ENCODE assay signal across 8 cellular contexts in the genomic region with DNA sequence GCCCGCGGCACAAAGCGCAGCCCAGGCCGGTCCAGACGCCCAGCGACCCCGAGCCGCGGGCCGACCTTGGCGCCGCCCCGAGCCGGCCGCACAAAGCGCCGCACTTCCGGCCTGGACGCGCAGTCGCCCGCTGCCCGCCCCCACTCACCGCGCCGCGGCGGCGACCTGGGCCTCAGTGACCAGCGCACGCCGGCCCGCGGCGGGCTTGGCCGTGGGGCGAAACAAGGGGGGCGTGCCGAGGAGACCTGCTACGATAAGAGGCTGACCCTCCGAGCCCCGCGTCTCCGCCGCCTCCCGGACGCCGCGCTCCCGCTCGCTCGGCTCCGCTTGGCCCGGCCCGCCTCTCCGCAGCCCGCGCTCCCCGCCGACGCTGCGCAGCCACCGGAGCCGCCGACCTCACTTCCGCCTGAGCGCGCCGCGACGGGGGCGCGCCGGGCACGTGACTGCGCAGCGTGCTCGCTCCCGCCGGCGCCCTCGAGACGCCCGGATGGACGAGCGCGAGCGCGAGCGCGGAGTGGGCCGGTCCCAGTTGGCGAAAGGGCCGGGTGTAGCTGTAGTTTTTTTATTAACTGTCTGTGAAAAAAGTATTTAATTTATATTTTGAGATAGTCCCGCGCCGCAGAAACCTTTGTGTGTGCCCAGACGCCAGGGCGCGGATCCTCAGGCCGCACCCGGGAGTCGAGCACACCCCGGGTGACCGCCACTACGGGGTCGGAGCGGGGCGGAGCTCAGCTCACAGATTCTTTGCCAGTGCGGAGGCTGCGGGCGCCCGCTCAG. TPM values are rescaled to one million over a fixed set of nuclear protein-coding genes. Genes with fewer than 3 reads are reported as not detected.
A peak's percentile ranks its signal among the peaks of the same experiment; 100 is the strongest.
DNase-seq lines count a peak whose midpoint lies in the region; ATAC-seq and TF ChIP-seq lines count a peak whose summit lies in the region.

A gene with protein sequence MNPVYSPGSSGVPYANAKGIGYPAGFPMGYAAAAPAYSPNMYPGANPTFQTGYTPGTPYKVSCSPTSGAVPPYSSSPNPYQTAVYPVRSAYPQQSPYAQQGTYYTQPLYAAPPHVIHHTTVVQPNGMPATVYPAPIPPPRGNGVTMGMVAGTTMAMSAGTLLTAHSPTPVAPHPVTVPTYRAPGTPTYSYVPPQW (minus strand): TSS at position 395 of the 777 bp plus-strand sequence. CDS start 10,814 bp downstream, outside the sequence.

- POLR2A ChIA-PET in naive thymus-derived CD8-positive, alpha-beta T cell (lab: Charles Lee), result interaction anchor here (0.6 to 3.9 kb wide), 14 partner anchors 8 to 751 kb away, joined by 3 to 69 read pairs (median 4); a partner anchor contains a TSS

- peaks cover 36% of the 10 kb centered on the region; the same call in 1 of the 2 replicates for H4K20me1 ChIP-seq in DND-41 (ENCODE audit: insufficient read depth, low read length)

- peaks cover 54% of the 10 kb centered on the region for H3K79me2 ChIP-seq in DND-41 (ENCODE audit: insufficient read depth, low read length)

- peak within 1 kb of the TSS; percentile 89 for H2AFZ ChIP-seq in DND-41 (ENCODE audit: low read depth, low read length)

- ATAC-seq in DND-41 (ENCODE audit: insufficient read depth, low read depth) (peak; percentile 88), GM21723 (IDR thresholded peaks at IDR 0.05; ENCODE audit: unreplicated experiment) (peak; percentile 86)
- peak; percentile 85 to 86 for ATAC-seq in naive thymus-derived CD8-positive, alpha-beta T cell

- H3K27me3 ChIP-seq in DND-41 (ENCODE audit: insufficient read depth, low read length, poor library complexity), result no peaks in the 10 kb centered on the region

- peaks cover 3 to 18% (median 4%) of the 10 kb centered on the region in 3 donors for H3K36me3 Mint-ChIP-seq in naive thymus-derived CD8-positive, alpha-beta T cell

- DNase-seq in DND-41 (peak; percentile 88), KBM-7 (peak; percentile 89), RKO (ENCODE audit: low spot score) (peak; percentile 88), fibroblast of gingiva (ENCODE audit: low read depth) (peak; percentile 88)
- DNase-seq in activated T-helper 1 cell treated with anti-CD3 and anti-CD28 coated beads, Interleukin-2, amount 50 U/mL, for 16 hours (ENCODE audit: low read depth in 1 of 2, low spot score in 1 of 2), result peak; percentile 77 to 87
- peak; percentile 82 to 93 (median 90) for DNase-seq in naive thymus-derived CD8-positive, alpha-beta T cell
- DNase-seq in stimulated activated naive CD4-positive, alpha-beta T cell (lab: John Stamatoyannopoulos, UW), result peak; percentile 76 to 92 (median 86)

- H3K4me1 ChIP-seq in DND-41 (ENCODE audit: insufficient read depth, low read length), result peaks cover 25% of the 10 kb centered on the region

- peaks cover 5 to 34% (median 18%) of the 10 kb centered on the region in 4 donors for H3K4me1 Mint-ChIP-seq in naive thymus-derived CD8-positive, alpha-beta T cell

- H3K27ac Mint-ChIP-seq in naive thymus-derived CD8-positive, alpha-beta T cell, result peak within 1 kb of the TSS; percentile 90 to 98 (median 96)

- no peaks in the 10 kb centered on the region for H3K9me3 Mint-ChIP-seq in naive thymus-derived CD8-positive, alpha-beta T cell

- no peaks in the 10 kb centered on the region for H3K9me3 ChIP-seq in DND-41 (ENCODE audit: insufficient read depth, low read length, severe bottlenecking)

- H3K27ac ChIP-seq in DND-41 (ENCODE audit: low read length), result peak within 1 kb of the TSS; percentile 93

- peak within 1 kb of the TSS; percentile 75 to 85 for H3K4me3 ChIP-seq in DND-41 (ENCODE audit: low read depth in 1 of 2, low read length in 2 of 2)

- H3K9ac ChIP-seq in DND-41 (ENCODE audit: low read depth, low read length), result peak within 1 kb of the TSS; percentile 99

- TF ChIP-seq CTCF in DND-41 (IDR thresholded peaks at IDR 0.05; ENCODE audit: borderline replicate concordance, extremely low read depth, low read length, poor library complexity, severe bottlenecking), result no peak

- H3K27me3 Mint-ChIP-seq in naive thymus-derived CD8-positive, alpha-beta T cell, result no peaks in the 10 kb centered on the region

- H3K4me2 ChIP-seq in DND-41 (ENCODE audit: insufficient read depth, low read length), result peak within 1 kb of the TSS; percentile 84

- in situ Hi-C loops in KBM-7 (cut with MboI; ENCODE audit: low pct_unique_long_range_greater_than_20kb, low sequenced_read_pairs), result no loop called here

- peaks cover 15% of the 10 kb centered on the region for H3K36me3 ChIP-seq in DND-41 (ENCODE audit: insufficient read depth, low read length)

- H3K4me3 Mint-ChIP-seq in naive thymus-derived CD8-positive, alpha-beta T cell, result peak within 1 kb of the TSS; percentile 88 to 98 (median 94)

RNA-seq across cellular contexts. Expression of the gene that starts here (rescaled TPM):
- 10 to 100 TPM; 82.0 to 89.1 TPM for total RNA-seq in naive thymus-derived CD8-positive, alpha-beta T cell
- 10 to 100 TPM; 29.9 to 43.8 (median 35.8) TPM for polyA plus RNA-seq in naive thymus-derived CD8-positive, alpha-beta T cell

Comparison
In these comparisons a context has a peak if more than half of its experiments do, and no peak if none do; other contexts are left out.
1. Peak in every context shown above with its lines: DNase-seq, ATAC-seq, H3K4me3 ChIP-seq and H3K27ac ChIP-seq.